In the genomic region with DNA sequence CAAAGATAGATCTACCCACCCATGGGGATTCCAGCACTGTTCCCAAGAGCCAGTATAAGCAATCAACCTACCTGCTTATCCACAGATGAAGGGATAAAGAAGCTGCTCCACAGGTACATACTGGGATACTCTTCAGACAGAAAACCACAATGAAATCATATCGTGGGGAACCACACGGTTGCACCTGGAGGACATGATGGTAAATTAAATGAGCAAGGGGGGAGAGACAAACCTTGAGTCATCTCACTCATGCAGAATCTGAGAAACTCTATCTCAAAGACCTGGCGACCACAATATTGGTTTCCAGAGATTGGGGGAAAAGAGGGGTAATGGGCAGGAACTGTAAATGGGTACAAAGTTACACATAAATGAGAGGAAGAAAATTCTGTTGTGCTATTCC, we compare ENCODE assay signal across 23 cellular contexts. TPM values are rescaled to one million over a fixed set of nuclear protein-coding genes. Genes with fewer than 3 reads are reported as not detected.
DNase-seq lines count a peak whose midpoint lies in the region; TF ChIP-seq lines count a peak whose summit lies in the region.
"Had no signal": no experiment of that assay in that cellular context is flagged by ENCODE, and none has a peak within 500 bp of the region (broad histone marks: within the 10 kb centered on the region; RNA-seq: fewer than 3 reads in every experiment).

No MANE protein-coding gene starts in this region.

- peaks cover 89% of the 10 kb centered on the region for H3K36me3 Mint-ChIP-seq in activated naive CD4-positive, alpha-beta T cell treated with anti-CD3 and anti-CD28 coated beads, Interleukin-2, amount 10 ng/mL, durations not matched to agents 7 days and 5 days
- peaks cover 40% of the 10 kb centered on the region for H3K36me3 Mint-ChIP-seq in HFFc6 (ENCODE audit: low read depth)

- H3K4me1 ChIP-seq in Loucy (ENCODE audit: insufficient read depth, low read length, poor library complexity, severe bottlenecking), result peaks cover 40% of the 10 kb centered on the region
- H3K4me1 ChIP-seq in parathyroid adenoma, result peaks cover 19% of the 10 kb centered on the region
- H3K4me1 ChIP-seq: BLaER1, esophagus squamous epithelium, stomach, upper lobe of right lung had no signal

- no peaks in the 10 kb centered on the region for H3K9me3 ChIP-seq in Loucy (ENCODE audit: insufficient read depth, low read depth, low read length)
- no peaks in the 10 kb centered on the region for H3K9me3 ChIP-seq in parathyroid adenoma (ENCODE audit: control insufficient read depth, low read length)
- H3K9me3 ChIP-seq: BLaER1, esophagus squamous epithelium, stomach, upper lobe of right lung had no signal

- H4K20me1 ChIP-seq in Loucy (ENCODE audit: insufficient read depth, low read length, poor library complexity, severe bottlenecking), result peaks cover 8% of the 10 kb centered on the region

- H3K79me2 ChIP-seq in Loucy (ENCODE audit: insufficient read depth, low read length) (peaks cover 66% of the 10 kb centered on the region), parathyroid adenoma (no peaks in the 10 kb centered on the region)

- H2AFZ ChIP-seq in Loucy (ENCODE audit: low read length), result no peak overlapping the region
- no peak overlapping the region for H2AFZ ChIP-seq in parathyroid adenoma
- H2AFZ ChIP-seq: GM23338 had no signal

- no peak for TF ChIP-seq CTCF in Loucy (conservative IDR thresholded peaks at IDR 0.05; ENCODE audit: low read length)
- TF ChIP-seq CTCF in parathyroid adenoma (IDR thresholded peaks at IDR 0.05), result no peak
- no peak for TF ChIP-seq CTCF in coronary artery (IDR thresholded peaks at IDR 0.05)
- no peak for TF ChIP-seq CTCF in HFFc6 (IDR thresholded peaks at IDR 0.05)

- CTCF ChIA-PET in activated naive CD4-positive, alpha-beta T cell treated with anti-CD3 and anti-CD28 coated beads, Interleukin-2, amount 10 ng/mL, durations not matched to agents 7 days and 5 days (lab: Charles Lee), result interaction anchor here (1.4 kb wide), 1 partner anchor 8 kb away, joined by 4 read pairs; no protein-coding TSS in a partner anchor

- H3K9me3 Mint-ChIP-seq in activated naive CD4-positive, alpha-beta T cell treated with anti-CD3 and anti-CD28 coated beads, Interleukin-2, amount 10 ng/mL, durations not matched to agents 7 days and 5 days, result no peaks in the 10 kb centered on the region
- no peaks in the 10 kb centered on the region for H3K9me3 Mint-ChIP-seq in HFFc6
- H3K9me3 Mint-ChIP-seq: activated B cell treated with CpG ODN at 0.5 μM for 24 hours, GM23338 had no signal

- H3K27me3 Mint-ChIP-seq in activated naive CD4-positive, alpha-beta T cell treated with anti-CD3 and anti-CD28 coated beads, Interleukin-2, amount 10 ng/mL, durations not matched to agents 7 days and 5 days, result no peaks in the 10 kb centered on the region
- H3K27me3 Mint-ChIP-seq in HFFc6 (ENCODE audit: insufficient read depth), result no peaks in the 10 kb centered on the region
- H3K27me3 Mint-ChIP-seq: activated B cell treated with CpG ODN at 0.5 μM for 24 hours, progenitor cell of endocrine pancreas had no signal

- peaks cover 75% of the 10 kb centered on the region for H3K4me1 Mint-ChIP-seq in activated naive CD4-positive, alpha-beta T cell treated with anti-CD3 and anti-CD28 coated beads, Interleukin-2, amount 10 ng/mL, durations not matched to agents 7 days and 5 days
- H3K4me1 Mint-ChIP-seq in HFFc6 (ENCODE audit: low read depth), result peaks cover 20% of the 10 kb centered on the region
- H3K4me1 Mint-ChIP-seq: GM23338 had no signal

- H3K9ac ChIP-seq in Loucy (ENCODE audit: low read depth, low read length, poor library complexity, severe bottlenecking) (no peak overlapping the region), parathyroid adenoma (no peak overlapping the region)
- H3K9ac ChIP-seq: BLaER1 had no signal

- H3K36me3 ChIP-seq in Loucy (ENCODE audit: insufficient read depth, low read length) (peaks cover 65% of the 10 kb centered on the region; the same call in 1 of the 2 replicates), parathyroid adenoma (ENCODE audit: control insufficient read depth, insufficient read depth, low read length) (no peaks in the 10 kb centered on the region)

- H3F3A ChIP-seq in Loucy (ENCODE audit: low read depth), result peaks cover 4% of the 10 kb centered on the region; the same call in 1 of the 2 replicates

- peak overlapping the region; percentile 66 for H3K27ac Mint-ChIP-seq in activated naive CD4-positive, alpha-beta T cell treated with anti-CD3 and anti-CD28 coated beads, Interleukin-2, amount 10 ng/mL, durations not matched to agents 7 days and 5 days
- H3K27ac Mint-ChIP-seq in HFFc6, result no peak overlapping the region
- H3K27ac Mint-ChIP-seq: activated B cell treated with CpG ODN at 0.5 μM for 24 hours, GM23338, progenitor cell of endocrine pancreas had no signal

- H3K27me3 ChIP-seq in Loucy (ENCODE audit: insufficient read depth, low read length, poor library complexity, severe bottlenecking) (no peaks in the 10 kb centered on the region), parathyroid adenoma (ENCODE audit: control insufficient read depth, insufficient read depth, low read length) (no peaks in the 10 kb centered on the region)
- H3K27me3 ChIP-seq: BLaER1, dorsolateral prefrontal cortex, esophagus squamous epithelium, stomach, upper lobe of right lung had no signal

- H3K9me2 ChIP-seq in Loucy (replicated peaks; ENCODE audit: low read depth, low read length), result no peaks in the 10 kb centered on the region

- no peak overlapping the region for H3K4me3 Mint-ChIP-seq in activated naive CD4-positive, alpha-beta T cell treated with anti-CD3 and anti-CD28 coated beads, Interleukin-2, amount 10 ng/mL, durations not matched to agents 7 days and 5 days
- no peak overlapping the region for H3K4me3 Mint-ChIP-seq in HFFc6
- H3K4me3 Mint-ChIP-seq: activated B cell treated with CpG ODN at 0.5 μM for 24 hours, GM23338 had no signal

- peak overlapping the region; percentile 13 for H3K4me2 ChIP-seq in Loucy (ENCODE audit: low read depth, low read length, poor library complexity, severe bottlenecking)
- peak overlapping the region; percentile 55 for H3K4me2 ChIP-seq in parathyroid adenoma (ENCODE audit: low read length)
- H3K4me2 ChIP-seq: BLaER1, GM23338 had no signal

- DNase-seq in activated CD4-positive, alpha-beta T cell treated with anti-CD3 and anti-CD28 coated beads for 48 hours, result peak; percentile 51
- no peak for DNase-seq in activated CD4-positive, alpha-beta T cell treated with anti-CD3 and anti-CD28 coated beads, Interleukin-2, amount 50 U/mL, for 1 hour
- peak; percentile 27 for DNase-seq in activated naive CD4-positive, alpha-beta T cell treated with anti-CD3 and anti-CD28 coated beads, Interleukin-2, amount 10 ng/mL, durations not matched to agents 7 days and 5 days
- DNase-seq in RPMI8226 (no peak), coronary artery (ENCODE audit: low spot score) (no peak), HFFc6 (no peak)
- DNase-seq: activated B cell treated with CpG ODN at 0.5 μM for 24 hours, activated gamma-delta T cell, DMS53, dorsolateral prefrontal cortex, esophagus squamous epithelium, NCI-H187 treated with DMSO at 0.1 percent for 48 hours, NCI-H446 treated with DMSO at 0.1 percent for 48 hours, Right ventricle myocardium superior, stomach, upper lobe of right lung had no signal

- H3K4me3 ChIP-seq in Loucy (ENCODE audit: low read length, poor library complexity, severe bottlenecking) (no peak overlapping the region), parathyroid adenoma (ENCODE audit: low read depth, low read length) (no peak overlapping the region), coronary artery (no peak overlapping the region)
- H3K4me3 ChIP-seq: BLaER1, dorsolateral prefrontal cortex, esophagus squamous epithelium, GM23338, skin epidermis, stomach, upper lobe of right lung had no signal

- H3K27ac ChIP-seq in parathyroid adenoma (no peak overlapping the region), coronary artery (no peak overlapping the region)
- H3K27ac ChIP-seq: BLaER1, dorsolateral prefrontal cortex, esophagus squamous epithelium, stomach, upper lobe of right lung had no signal

RNA-seq across cellular contexts. Expression of gene RGL4, which starts 14.5 kb away (rescaled TPM):
- total RNA-seq in HFFc6 (2021; fragmentation: NEBNext Ultra II Directional; extraction: Animal tissue kit (Norgen Biotek cat#: 25700)), result not detected
- total RNA-seq: esophagus squamous epithelium, GM23338, Right ventricle myocardium superior had no signal

RNA-seq across cellular contexts. Expression of gene ZNF70, which starts 45.6 kb away (rescaled TPM):
- 1 to 10 TPM; 6.0 to 7.0 (median 6.4) TPM for total RNA-seq in HFFc6 (2021; fragmentation: NEBNext Ultra II Directional; extraction: Animal tissue kit (Norgen Biotek cat#: 25700))

RNA-seq across cellular contexts. Expression of gene VPREB3, which starts 48.9 kb away (rescaled TPM):
- total RNA-seq in HFFc6 (2021; fragmentation: NEBNext Ultra II Directional; extraction: Animal tissue kit (Norgen Biotek cat#: 25700)), result under 1 TPM in 2 of 6 experiments, not detected in 4; 0.33 to 0.57 TPM
- total RNA-seq: esophagus squamous epithelium, GM23338, lower leg skin, progenitor cell of endocrine pancreas, stomach, upper lobe of right lung had no signal

RNA-seq across cellular contexts. Expression of gene C22orf15, which starts 57.4 kb away (rescaled TPM):
- total RNA-seq in HFFc6 (2021; fragmentation: NEBNext Ultra II Directional; extraction: Animal tissue kit (Norgen Biotek cat#: 25700)), result 1 to 10 TPM in 3 of 6 experiments, under 1 TPM in 3; 0.48 to 4.0 (median 1.1) TPM
- total RNA-seq: esophagus squamous epithelium, lower leg skin, progenitor cell of endocrine pancreas, Right ventricle myocardium superior, stomach, upper lobe of right lung had no signal

Comparison
In these comparisons a context has a peak if more than half of its experiments do, and no peak if none do; other contexts are left out.
1. DNase-seq: peak in activated CD4-positive, alpha-beta T cell treated with anti-CD3 and anti-CD28 coated beads for 48 hours (single experiment) and activated naive CD4-positive, alpha-beta T cell treated with anti-CD3 and anti-CD28 coated beads, Interleukin-2, amount 10 ng/mL, durations not matched to agents 7 days and 5 days (single experiment); none in activated CD4-positive, alpha-beta T cell treated with anti-CD3 and anti-CD28 coated beads, Interleukin-2, amount 50 U/mL, for 1 hour (single experiment), RPMI8226 (single experiment), coronary artery (single experiment) and HFFc6 (single experiment).